ENCODE assay signal across 1 cellular context in the genomic region with DNA sequence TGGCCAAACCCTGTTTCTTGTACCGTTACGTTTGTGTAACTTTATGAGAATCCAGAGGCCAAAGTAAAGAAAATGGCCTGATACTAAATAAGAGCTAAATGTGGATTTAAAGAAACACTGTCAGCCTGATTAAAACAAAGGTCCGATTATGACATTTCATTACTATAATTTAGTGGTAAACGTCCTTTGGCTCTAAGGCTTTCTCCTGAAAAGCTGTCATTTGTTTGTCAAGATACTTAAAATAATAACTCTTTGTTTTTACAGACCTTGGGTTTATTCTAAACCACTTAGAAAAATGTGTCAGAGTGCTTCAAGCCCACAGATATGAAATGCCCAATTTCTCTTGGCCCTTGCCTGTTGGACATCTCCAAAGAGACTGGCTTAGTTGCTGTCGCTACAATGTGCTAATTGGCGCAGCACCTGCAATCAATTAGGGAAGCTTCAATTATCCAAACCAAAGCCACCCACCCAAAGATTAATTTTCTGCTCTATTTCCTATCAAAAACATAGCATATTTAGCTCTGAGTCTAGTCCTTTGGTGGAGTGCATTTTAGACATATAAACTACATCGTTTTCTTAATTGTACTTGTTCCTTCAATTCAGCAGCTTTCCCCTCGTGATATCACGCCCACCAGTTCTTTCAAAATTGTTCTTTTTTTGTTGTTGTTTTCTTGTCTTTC.
TF ChIP-seq lines count a peak whose summit lies in the region.

No MANE protein-coding gene starts in this region.

TF ChIP-seq in HepG2, 621 proteins besides CTCF, POLR2A, EP300 and RAD21:
- TF ChIP-seq SUZ12 (IDR thresholded peaks at IDR 0.05; ENCODE audit: low read depth, low read length), result no peak
- TF ChIP-seq KLF12 (CRISPR knock-in tag; IDR thresholded peaks at IDR 0.05; ENCODE audit: borderline replicate concordance), result no peak
